In the genomic region with DNA sequence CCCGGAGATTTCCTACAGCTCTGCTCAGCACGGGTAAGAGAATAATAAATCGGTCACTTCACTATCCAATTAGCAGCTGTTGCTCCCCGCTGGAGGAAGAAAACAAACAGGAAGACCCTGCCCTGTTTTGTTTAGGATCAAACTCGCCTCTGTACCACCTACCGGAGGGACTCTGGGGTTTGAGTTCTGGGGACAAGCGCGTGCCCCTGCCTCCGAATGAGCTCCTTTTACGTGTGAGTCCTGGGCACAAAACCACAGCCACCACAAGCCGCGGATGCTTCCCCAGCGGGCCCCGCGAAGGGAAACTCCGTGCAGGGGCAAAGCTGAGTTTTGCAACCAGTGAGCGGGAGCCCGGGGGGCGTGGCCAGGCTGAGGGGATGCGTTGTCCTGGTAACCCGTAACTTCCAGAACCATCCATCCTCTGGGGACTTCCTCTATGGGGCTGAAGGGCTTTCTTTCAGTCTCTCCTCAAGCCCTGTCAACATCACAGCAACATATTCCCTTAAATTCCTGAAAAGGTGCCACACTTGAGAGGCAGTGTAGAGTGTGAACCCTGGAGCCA, we compare ENCODE assay signal across 8 cellular contexts.
DNase-seq lines count a peak whose midpoint lies in the region; ATAC-seq and TF ChIP-seq lines count a peak whose summit lies in the region.

No MANE protein-coding gene starts in this region.

- H3K27me3 ChIP-seq in GM23338 (ENCODE audit: insufficient read depth) (peaks cover 3% of the 10 kb centered on the region; the same call in 1 of the 2 replicates), MM.1S (replicated peaks; ENCODE audit: insufficient read depth, low read length) (no peaks in the 10 kb centered on the region)

- H3K9me2 ChIP-seq in GM23338 (ENCODE audit: insufficient read depth) (no peaks in the 10 kb centered on the region), MM.1S (replicated peaks; ENCODE audit: insufficient read depth, low read length) (no peaks in the 10 kb centered on the region)

- H3K4me2 ChIP-seq in GM23338: peak overlapping the region; percentile 95
- H3K4me2 ChIP-seq in MM.1S (ENCODE audit: low read depth, low read length): peak overlapping the region; percentile 93

- no peaks in the 10 kb centered on the region for H3F3A ChIP-seq in GM23338 (replicated peaks; ENCODE audit: low read depth)
- H3F3A ChIP-seq in MM.1S (ENCODE audit: insufficient read depth, low read length): no peaks in the 10 kb centered on the region

- 0 out of 2 replicates have a peak, but pooled peaks cover 4% of the 10 kb centered on the region for H3K4me1 ChIP-seq in GM23338 (ENCODE audit: insufficient read depth)
- H3K4me1 ChIP-seq in MM.1S (ENCODE audit: low read length): peaks cover 6% of the 10 kb centered on the region

- ATAC-seq in GM23338 (peak; percentile 85), HG03025 (IDR thresholded peaks at IDR 0.05; ENCODE audit: low FRiP score, unreplicated experiment) (no peak)

- H3K4me3 ChIP-seq in GM08714 (ENCODE audit: low read length) (peak overlapping the region; percentile 34; the same call in 1 of the 2 replicates), GM23338 (peak overlapping the region; percentile 82), MM.1S (ENCODE audit: low read length) (peak overlapping the region; percentile 53)

- H3K4me3 Mint-ChIP-seq in GM23338: peak overlapping the region; percentile 82

- no peak overlapping the region for H3K27ac Mint-ChIP-seq in GM23338

- DNase-seq in GM23338 (ENCODE audit: low spot score) (peak; percentile 91), MM.1S (peak; percentile 92), UCSD-AML1 (lab: John Stamatoyannopoulos, UW; ENCODE audit: unreplicated experiment) (peak; percentile 90), brain pericyte (ENCODE audit: low read depth, low spot score) (peak; percentile 26), iris pigment epithelial cell (ENCODE audit: low read depth) (peak; percentile 74), smooth muscle cell of the brain vasculature (ENCODE audit: low read depth, low spot score) (peak; percentile 32)

- H3K36me3 Mint-ChIP-seq in GM23338 (ENCODE audit: low read depth): no peaks in the 10 kb centered on the region

- TF ChIP-seq CTCF in GM23338 (conservative IDR thresholded peaks at IDR 0.05; ENCODE audit: low read depth in 2 of 2) (0 out of 4 replicates have a peak, but pooled peaks of 1 of the 2 experiments have one; percentile 7), MM.1S (IDR thresholded peaks at IDR 0.05; ENCODE audit: low read length) (no peak)

- H3K79me2 ChIP-seq in GM23338 (replicated peaks; ENCODE audit: insufficient read depth) (no peaks in the 10 kb centered on the region), MM.1S (ENCODE audit: low read length) (no peaks in the 10 kb centered on the region)

- peak overlapping the region; percentile 40; the same call in 1 of the 2 replicates for H3K9ac ChIP-seq in MM.1S (ENCODE audit: low read length)

- H3K27ac ChIP-seq in GM23338 (ENCODE audit: low read depth): no peak overlapping the region
- peak overlapping the region; percentile 31; the same call in 1 of the 2 replicates for H3K27ac ChIP-seq in MM.1S (ENCODE audit: low read length)

- H3K36me3 ChIP-seq in GM23338 (ENCODE audit: insufficient read depth) (no peaks in the 10 kb centered on the region), MM.1S (replicated peaks; ENCODE audit: insufficient read depth, low read length) (no peaks in the 10 kb centered on the region)

- no peaks in the 10 kb centered on the region for H3K9me3 ChIP-seq in MM.1S (replicated peaks; ENCODE audit: insufficient read depth, low read length)

- H3K4me1 Mint-ChIP-seq in GM23338: peaks cover 15% of the 10 kb centered on the region

- no peaks in the 10 kb centered on the region for H3K9me3 Mint-ChIP-seq in GM23338

- H3K27me3 Mint-ChIP-seq in GM23338 (ENCODE audit: insufficient read depth, low read depth, poor library complexity): peaks cover 14% of the 10 kb centered on the region

- H2AFZ ChIP-seq in GM23338: peak overlapping the region; percentile 99
- H2AFZ ChIP-seq in MM.1S (ENCODE audit: low read length): peak overlapping the region; percentile 79

- H4K20me1 ChIP-seq in GM23338 (replicated peaks; ENCODE audit: insufficient read depth) (no peaks in the 10 kb centered on the region), MM.1S (ENCODE audit: insufficient read depth, low read length) (no peaks in the 10 kb centered on the region)

TF ChIP-seq in GM23338, 12 proteins besides CTCF, POLR2A, EP300 and RAD21:
- TF ChIP-seq EZH2phosphoT487 (IDR thresholded peaks at IDR 0.05; ENCODE audit: unreplicated experiment): no peak

Comparison
In these comparisons a context has a peak if more than half of its experiments do, and no peak if none do; other contexts are left out.
1. DNase-seq: peak in every context shown above with its lines; median percentile 92 in MM.1S; 91 in GM23338; 90 in UCSD-AML1; 74 in iris pigment epithelial cell; 32 in smooth muscle cell of the brain vasculature; 26 in brain pericyte.